18 cellular contexts compared by ENCODE assay signal in the genomic region with DNA sequence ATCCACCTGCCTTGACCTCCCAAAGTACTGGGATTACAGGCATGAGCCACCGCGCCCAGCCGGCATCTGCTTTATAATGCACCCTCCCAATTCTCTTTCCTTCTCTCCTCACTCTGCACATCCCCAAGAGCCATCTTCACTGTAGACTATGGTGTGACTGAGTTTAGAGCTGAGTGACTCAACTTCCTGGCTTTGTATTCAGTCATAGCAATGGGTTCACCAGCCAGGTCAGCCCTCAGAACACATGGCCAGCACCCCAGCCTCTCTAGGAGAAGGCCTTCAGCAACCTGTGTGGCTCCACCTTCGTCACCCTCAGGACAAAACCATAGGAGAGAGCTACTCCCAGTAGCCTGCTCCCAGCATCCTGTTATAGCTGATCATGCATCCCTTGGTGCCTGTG. TPM values are rescaled to one million over a fixed set of nuclear protein-coding genes. Genes with fewer than 3 reads are reported as not detected.
DNase-seq lines count a peak whose midpoint lies in the region; ATAC-seq and TF ChIP-seq lines count a peak whose summit lies in the region.
"Had no signal": no experiment of that assay in that cellular context is flagged by ENCODE, and none has a peak within 500 bp of the region (broad histone marks: within the 10 kb centered on the region; RNA-seq: fewer than 3 reads in every experiment).

No MANE protein-coding gene starts in this region.

- no peak overlapping the region for H3K4me3 Mint-ChIP-seq in activated CD4-positive, alpha-beta T cell treated with anti-CD3 and anti-CD28 coated beads for 36 hours
- H3K4me3 Mint-ChIP-seq in activated CD4-positive, alpha-beta T cell treated with anti-CD3 and anti-CD28 coated beads, Interleukin-2, amount 10 ng/mL, durations not matched to agents 7 days and 5 days = no peak overlapping the region
- H3K4me3 Mint-ChIP-seq in glutamatergic neuron (ENCODE audit: unreplicated experiment) (peak overlapping the region; percentile 66), CD14-positive monocyte (no peak overlapping the region)
- H3K4me3 Mint-ChIP-seq: CD4-positive, CD25-positive, alpha-beta regulatory T cell had no signal

- TF ChIP-seq CTCF in glutamatergic neuron (IDR thresholded peaks at IDR 0.05; ENCODE audit: partially characterized antibody, unreplicated experiment) (no peak), colonic mucosa (IDR thresholded peaks at IDR 0.05) (no peak), CD14-positive monocyte (IDR thresholded peaks at IDR 0.05) (no peak)

- H3K4me3 ChIP-seq in colonic mucosa = no peak overlapping the region
- H3K4me3 ChIP-seq: left lung, psoas muscle had no signal

- CTCF ChIA-PET in activated CD4-positive, alpha-beta T cell treated with anti-CD3 and anti-CD28 coated beads for 36 hours (lab: Charles Lee) = interaction anchor here (0.6 kb wide), 1 partner anchor 17 kb away, joined by 3 read pairs; no protein-coding TSS in a partner anchor
- CTCF ChIA-PET in activated CD4-positive, alpha-beta T cell treated with anti-CD3 and anti-CD28 coated beads, Interleukin-2, amount 10 ng/mL, durations not matched to agents 7 days and 5 days (lab: Charles Lee) = interaction anchor here (0.8 to 1.3 kb wide), 3 partner anchors 16 to 198 kb away, joined by 3 to 4 read pairs (median 4); no protein-coding TSS in a partner anchor

- H3K4me1 ChIP-seq in colonic mucosa = no peaks in the 10 kb centered on the region
- H3K4me1 ChIP-seq: left lung had no signal

- H3K27me3 Mint-ChIP-seq in activated CD4-positive, alpha-beta T cell treated with anti-CD3 and anti-CD28 coated beads for 36 hours = no peaks in the 10 kb centered on the region
- H3K27me3 Mint-ChIP-seq in activated CD4-positive, alpha-beta T cell treated with anti-CD3 and anti-CD28 coated beads, Interleukin-2, amount 10 ng/mL, durations not matched to agents 7 days and 5 days = no peaks in the 10 kb centered on the region
- H3K27me3 Mint-ChIP-seq in glutamatergic neuron (ENCODE audit: unreplicated experiment) (peaks cover 9% of the 10 kb centered on the region), CD14-positive monocyte (ENCODE audit: low read depth in 3 of 3) (peaks cover 0 to 1% (median 0%) of the 10 kb centered on the region in 3 donors)
- H3K27me3 Mint-ChIP-seq: CD4-positive, CD25-positive, alpha-beta regulatory T cell had no signal

- no peaks in the 10 kb centered on the region for H3K9me3 Mint-ChIP-seq in activated CD4-positive, alpha-beta T cell treated with anti-CD3 and anti-CD28 coated beads for 36 hours (ENCODE audit: low read depth)
- H3K9me3 Mint-ChIP-seq in activated CD4-positive, alpha-beta T cell treated with anti-CD3 and anti-CD28 coated beads, Interleukin-2, amount 10 ng/mL, durations not matched to agents 7 days and 5 days = no peaks in the 10 kb centered on the region
- H3K9me3 Mint-ChIP-seq in activated naive CD4-positive, alpha-beta T cell treated with anti-CD3 and anti-CD28 coated beads, Interleukin-2, amount 50 U/mL, for 72 hours = no peaks in the 10 kb centered on the region
- H3K9me3 Mint-ChIP-seq in glutamatergic neuron (ENCODE audit: unreplicated experiment) = peaks cover 21% of the 10 kb centered on the region
- H3K9me3 Mint-ChIP-seq in CD14-positive monocyte = no peaks in the 10 kb centered on the region
- H3K9me3 Mint-ChIP-seq: CD4-positive, CD25-positive, alpha-beta regulatory T cell had no signal

- intact Hi-C loops in activated CD4-positive, alpha-beta T cell treated with anti-CD3 and anti-CD28 coated beads for 36 hours (cut with DNase I, micrococcal nuclease) = no loop called here
- intact Hi-C loops in colonic mucosa (cut with DNase I) (no loop called here), CD14-positive monocyte (cut with micrococcal nuclease) (no loop called here)

- peak; percentile 97 for ATAC-seq in activated CD4-positive, alpha-beta T cell treated with anti-CD3 and anti-CD28 coated beads for 36 hours
- ATAC-seq in activated naive CD4-positive, alpha-beta T cell treated with anti-CD3 and anti-CD28 coated beads, Interleukin-2, amount 50 U/mL, for 72 hours = peak; percentile 68 to 96
- ATAC-seq: left lung, psoas muscle had no signal

- no peaks in the 10 kb centered on the region for H3K27me3 ChIP-seq in colonic mucosa
- H3K27me3 ChIP-seq: left lung had no signal

- H3K9me3 ChIP-seq in colonic mucosa = no peaks in the 10 kb centered on the region
- H3K9me3 ChIP-seq: left lung, psoas muscle had no signal

- H3K27ac ChIP-seq in colonic mucosa = no peak overlapping the region
- H3K27ac ChIP-seq: left lung, psoas muscle had no signal

- peaks cover 5% of the 10 kb centered on the region for H3K36me3 ChIP-seq in colonic mucosa

- H3K9ac ChIP-seq in colonic mucosa (ENCODE audit: low read depth in 2 of 2, low read length in 2 of 2) = no peak overlapping the region

- DNase-seq in activated CD4-positive, alpha-beta T cell treated with anti-CD3 and anti-CD28 coated beads for 36 hours = peak; percentile 44
- no peak for DNase-seq in activated CD4-positive, alpha-beta T cell treated with anti-CD3 and anti-CD28 coated beads, Interleukin-2, amount 10 ng/mL, durations not matched to agents 7 days and 5 days
- DNase-seq in HT1080 (ENCODE audit: low read depth) = peak; percentile 73
- no peak for DNase-seq in activated naive CD4-positive, alpha-beta T cell treated with anti-CD3 and anti-CD28 coated beads, Interleukin-2, amount 50 U/mL, for 72 hours (ENCODE audit: low spot score in 2 of 2)
- no peak for DNase-seq in glutamatergic neuron
- DNase-seq in colonic mucosa = no peak
- no peak for DNase-seq in CD14-positive monocyte (ENCODE audit: low spot score)
- no peak for DNase-seq in stimulated activated CD4-positive, alpha-beta T cell treated with anti-CD3 and anti-CD28 coated beads, Interleukin-2, amount 100 ng/mL, for 24 hours
- DNase-seq: activated CD8-positive, alpha-beta memory T cell treated with anti-CD3 and anti-CD28 coated beads, Interleukin-2, amount 50 U/mL, for 48 hours; aorta; CD4-positive, CD25-positive, alpha-beta regulatory T cell; DMS79; left lung; NCI-H187 treated with DMSO at 0.1 percent for 48 hours; NCI-H510A; OCI-M1; psoas muscle; stimulated activated CD4-positive, alpha-beta T cell treated with anti-CD3 and anti-CD28 coated beads, Interleukin-12 subunit alpha, Interleukin-12 subunit beta, amount 100 ng/mL, for 4 hours had no signal

- peak overlapping the region; percentile 34 for H3K27ac Mint-ChIP-seq in activated CD4-positive, alpha-beta T cell treated with anti-CD3 and anti-CD28 coated beads for 36 hours
- H3K27ac Mint-ChIP-seq in activated CD4-positive, alpha-beta T cell treated with anti-CD3 and anti-CD28 coated beads, Interleukin-2, amount 10 ng/mL, durations not matched to agents 7 days and 5 days = no peak overlapping the region
- H3K27ac Mint-ChIP-seq in activated naive CD4-positive, alpha-beta T cell treated with anti-CD3 and anti-CD28 coated beads, Interleukin-2, amount 50 U/mL, for 72 hours = peak overlapping the region; percentile 17 to 66
- H3K27ac Mint-ChIP-seq in glutamatergic neuron (ENCODE audit: unreplicated experiment) = peak overlapping the region; percentile 94
- H3K27ac Mint-ChIP-seq in CD14-positive monocyte = no peak overlapping the region

- peaks cover 6% of the 10 kb centered on the region for H3K4me1 Mint-ChIP-seq in activated CD4-positive, alpha-beta T cell treated with anti-CD3 and anti-CD28 coated beads for 36 hours
- H3K4me1 Mint-ChIP-seq in activated CD4-positive, alpha-beta T cell treated with anti-CD3 and anti-CD28 coated beads, Interleukin-2, amount 10 ng/mL, durations not matched to agents 7 days and 5 days = peaks cover 6% of the 10 kb centered on the region
- H3K4me1 Mint-ChIP-seq in glutamatergic neuron (ENCODE audit: low read depth, unreplicated experiment) = peaks cover 48% of the 10 kb centered on the region
- no peaks in the 10 kb centered on the region for H3K4me1 Mint-ChIP-seq in CD14-positive monocyte

- POLR2A ChIA-PET in activated CD4-positive, alpha-beta T cell treated with anti-CD3 and anti-CD28 coated beads for 36 hours (lab: Charles Lee) = no interaction called here
- POLR2A ChIA-PET in activated CD4-positive, alpha-beta T cell treated with anti-CD3 and anti-CD28 coated beads, Interleukin-2, amount 10 ng/mL, durations not matched to agents 7 days and 5 days (lab: Charles Lee) = no interaction called here

- peaks cover 32% of the 10 kb centered on the region for H3K36me3 Mint-ChIP-seq in activated CD4-positive, alpha-beta T cell treated with anti-CD3 and anti-CD28 coated beads for 36 hours (ENCODE audit: low read depth)
- H3K36me3 Mint-ChIP-seq in activated CD4-positive, alpha-beta T cell treated with anti-CD3 and anti-CD28 coated beads, Interleukin-2, amount 10 ng/mL, durations not matched to agents 7 days and 5 days (ENCODE audit: low read depth) = peaks cover 62% of the 10 kb centered on the region
- peaks cover 6 to 25% of the 10 kb centered on the region in 2 donors for H3K36me3 Mint-ChIP-seq in activated naive CD4-positive, alpha-beta T cell treated with anti-CD3 and anti-CD28 coated beads, Interleukin-2, amount 50 U/mL, for 72 hours
- H3K36me3 Mint-ChIP-seq in glutamatergic neuron (ENCODE audit: unreplicated experiment) = peaks cover 9% of the 10 kb centered on the region
- H3K36me3 Mint-ChIP-seq in CD14-positive monocyte = peaks cover 84 to 97% of the 10 kb centered on the region in 2 donors

RNA-seq across cellular contexts. Expression of gene ARID3B, which starts 33.0 kb away (rescaled TPM):
- 10 to 100 TPM; 23.9 to 25.4 TPM for total RNA-seq in activated CD4-positive, alpha-beta T cell treated with anti-CD3 and anti-CD28 coated beads for 36 hours
- total RNA-seq in activated CD4-positive, alpha-beta T cell treated with anti-CD3 and anti-CD28 coated beads, Interleukin-2, amount 10 ng/mL, durations not matched to agents 7 days and 5 days = 10 to 100 TPM; 28.3 to 29.0 TPM
- 3.5 and 4.9 TPM in 2 replicates for total RNA-seq in HT1080 (2014; rRNA removed; shearing (Covaris generic))
- 4.0 TPM in 2 replicates for polyA plus RNA-seq in HT1080 (2015; cell fraction: cytosol; rRNA removed)
- 12.4 and 16.2 TPM in 2 replicates for polyA plus RNA-seq in HT1080 (2015; cell fraction: nucleus; rRNA removed)
- 10 to 100 TPM; 25.7 to 37.7 TPM for total RNA-seq in activated naive CD4-positive, alpha-beta T cell treated with anti-CD3 and anti-CD28 coated beads, Interleukin-2, amount 50 U/mL, for 72 hours
- total RNA-seq in glutamatergic neuron (ENCODE audit: unreplicated experiment) (154 TPM), colonic mucosa (1 to 10 TPM; 8.8 to 9.5 TPM)
- 1 to 10 TPM; 2.3 to 4.4 TPM for polyA plus RNA-seq in CD14-positive monocyte

RNA-seq across cellular contexts. Expression of gene CLK3, which starts 41.6 kb away (rescaled TPM):
- 100 to 1,000 TPM; 130 to 175 TPM for total RNA-seq in activated CD4-positive, alpha-beta T cell treated with anti-CD3 and anti-CD28 coated beads for 36 hours
- 100 to 1,000 TPM; 126 to 134 TPM for total RNA-seq in activated CD4-positive, alpha-beta T cell treated with anti-CD3 and anti-CD28 coated beads, Interleukin-2, amount 10 ng/mL, durations not matched to agents 7 days and 5 days
- total RNA-seq in HT1080 (2014; rRNA removed; shearing (Covaris generic)) = 84.0 and 110 TPM in 2 replicates
- 73.7 and 82.2 TPM in 2 replicates for polyA plus RNA-seq in HT1080 (2015; cell fraction: cytosol; rRNA removed)
- polyA plus RNA-seq in HT1080 (2015; cell fraction: nucleus; rRNA removed) = 162 and 169 TPM in 2 replicates
- 100 to 1,000 TPM; 160 to 176 TPM for total RNA-seq in activated naive CD4-positive, alpha-beta T cell treated with anti-CD3 and anti-CD28 coated beads, Interleukin-2, amount 50 U/mL, for 72 hours
- total RNA-seq in glutamatergic neuron (ENCODE audit: unreplicated experiment) = 99.7 TPM
- total RNA-seq in colonic mucosa = 10 to 100 TPM; 83.5 to 88.9 TPM
- polyA plus RNA-seq in CD14-positive monocyte = 10 to 100 TPM; 27.6 to 33.2 TPM

Comparison
In these comparisons a context has a peak if more than half of its experiments do, and no peak if none do; other contexts are left out.
1. DNase-seq: peak in activated CD4-positive, alpha-beta T cell treated with anti-CD3 and anti-CD28 coated beads for 36 hours (single experiment) and HT1080 (single experiment); none in activated CD4-positive, alpha-beta T cell treated with anti-CD3 and anti-CD28 coated beads, Interleukin-2, amount 10 ng/mL, durations not matched to agents 7 days and 5 days (single experiment), activated naive CD4-positive, alpha-beta T cell treated with anti-CD3 and anti-CD28 coated beads, Interleukin-2, amount 50 U/mL, for 72 hours (0 of 2), glutamatergic neuron (single experiment), colonic mucosa (single experiment), CD14-positive monocyte (single experiment) and stimulated activated CD4-positive, alpha-beta T cell treated with anti-CD3 and anti-CD28 coated beads, Interleukin-2, amount 100 ng/mL, for 24 hours (0 of 2).
2. H3K27ac Mint-ChIP-seq: peak in activated CD4-positive, alpha-beta T cell treated with anti-CD3 and anti-CD28 coated beads for 36 hours (single experiment), activated naive CD4-positive, alpha-beta T cell treated with anti-CD3 and anti-CD28 coated beads, Interleukin-2, amount 50 U/mL, for 72 hours (2 of 2) and glutamatergic neuron (single experiment); none in activated CD4-positive, alpha-beta T cell treated with anti-CD3 and anti-CD28 coated beads, Interleukin-2, amount 10 ng/mL, durations not matched to agents 7 days and 5 days (single experiment) and CD14-positive monocyte (0 of 7).